Comparison of ENCODE assay signal across 21 cellular contexts in the genomic region with DNA sequence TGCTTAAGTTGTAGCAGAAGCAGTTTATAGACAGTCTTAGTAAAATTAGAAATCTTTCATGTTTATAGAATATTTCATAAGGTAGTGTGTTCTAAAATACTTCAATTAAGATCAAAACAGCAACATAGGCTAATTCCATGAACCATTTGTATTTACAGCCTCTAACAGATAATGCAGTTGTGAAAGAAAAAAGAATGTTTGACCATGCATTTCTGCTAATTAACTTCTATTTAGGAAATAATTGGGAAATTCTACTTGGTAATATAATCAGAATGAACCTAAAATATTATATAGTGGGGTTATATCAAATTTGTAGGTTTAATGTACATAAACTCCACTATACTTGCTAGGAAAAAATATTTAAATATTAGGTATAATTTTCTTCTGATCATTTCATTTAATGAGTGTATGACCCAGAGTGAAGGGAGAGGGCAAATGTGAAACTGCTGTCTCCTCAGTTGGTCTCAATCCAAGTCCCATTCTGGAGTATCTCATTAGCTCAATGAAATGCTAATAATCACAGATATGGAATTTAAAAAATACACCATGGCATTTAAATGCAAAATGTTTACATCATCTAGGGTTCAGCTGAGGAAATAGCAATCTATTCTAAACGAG. TPM values are rescaled to one million over a fixed set of nuclear protein-coding genes. Genes with fewer than 3 reads are reported as not detected.
DNase-seq lines count a peak whose midpoint lies in the region; ATAC-seq, FAIRE-seq and TF ChIP-seq lines count a peak whose summit lies in the region.
"Had no signal": no experiment of that assay in that cellular context is flagged by ENCODE, and none has a peak within 500 bp of the region (broad histone marks: within the 10 kb centered on the region; RNA-seq: fewer than 3 reads in every experiment).

No MANE protein-coding gene starts in this region.

- H4K20me1 ChIP-seq in HepG2 (ENCODE audit: insufficient read depth, low read length) = no peaks in the 10 kb centered on the region
- H4K20me1 ChIP-seq: BLaER1 treated with 17β-estradiol and CSF1 and Interleukin-3, amounts not matched to agents 10 nM and 100 nM had no signal

- H3K9me3 ChIP-seq in HepG2 (ENCODE audit: low read length) (no peaks in the 10 kb centered on the region), colonic mucosa (no peaks in the 10 kb centered on the region)
- H3K9me3 ChIP-seq: BE2C; BLaER1 treated with 17β-estradiol and CSF1 and Interleukin-3, amounts not matched to agents 10 nM and 100 nM had no signal

- in situ Hi-C loops in HepG2 (cut with HindIII; ENCODE audit: extremely low pct_ligation_motif_present, low pct_unique_long_range_greater_than_20kb) = no loop called here

- H2AFZ ChIP-seq in HepG2 (ENCODE audit: low read length) = no peak overlapping the region
- H2AFZ ChIP-seq: GM23248 had no signal

- H3K4me3 ChIP-seq in AG10803 (ENCODE audit: low read length) = no peak overlapping the region
- H3K4me3 ChIP-seq in fibroblast of villous mesenchyme (ENCODE audit: low read depth, low read length) = no peak overlapping the region
- no peak overlapping the region for H3K4me3 ChIP-seq in HepG2 (replicated peaks in 1 of 3; ENCODE audit: insufficient read depth in 1 of 3, low read depth in 2 of 3, low read length in 3 of 3)
- no peak overlapping the region for H3K4me3 ChIP-seq in colonic mucosa
- H3K4me3 ChIP-seq: BLaER1 treated with 17β-estradiol and CSF1 and Interleukin-3, amounts not matched to agents 10 nM and 100 nM; GM23248 had no signal

- POLR2A ChIA-PET in HepG2 (lab: Yijun Ruan, JAX) = no interaction called here

- CTCF ChIA-PET in HepG2 (lab: Yijun Ruan, JAX; ENCODE audit: low intra/inter-chr PET ratio, low total read pairs) = no interaction called here

- TF ChIP-seq CTCF in AG10803 (conservative IDR thresholded peaks at IDR 0.05; ENCODE audit: low read length) (no peak), fibroblast of villous mesenchyme (IDR thresholded peaks at IDR 0.05; ENCODE audit: insufficient read depth, low read depth, low read length) (no peak), HepG2 (CRISPR knock-in tag; IDR thresholded peaks at IDR 0.05) (no peak), colonic mucosa (IDR thresholded peaks at IDR 0.05) (no peak)

- FAIRE-seq in HepG2 (lab: Jason Lieb, UNC) = no peak
- FAIRE-seq: D721Med, GM12892, H1 had no signal

- peak; percentile 17 for DNase-seq in AG10803 (ENCODE audit: low read depth)
- peak; percentile 13 for DNase-seq in EL
- peak; percentile 5 for DNase-seq in fibroblast of villous mesenchyme (ENCODE audit: low read depth)
- DNase-seq in HepG2 (ENCODE audit: low spot score) = no peak
- no peak for DNase-seq in colonic mucosa
- DNase-seq: AML-193; BE2C; CD4-positive, alpha-beta T cell; CD8-positive, alpha-beta memory T cell; DMS 273 treated with DMSO at 0.1 percent for 48 hours; DMS79; GM23248; H9 had no signal

- peaks cover 12 to 76% of the 10 kb centered on the region in 2 experiments for H3K36me3 ChIP-seq in HepG2 (replicated peaks in 1 of 2; ENCODE audit: control insufficient read depth in 1 of 2, insufficient read depth in 2 of 2, low read length in 2 of 2)
- no peaks in the 10 kb centered on the region for H3K36me3 ChIP-seq in colonic mucosa
- H3K36me3 ChIP-seq: BE2C; BLaER1 treated with 17β-estradiol and CSF1 and Interleukin-3, amounts not matched to agents 10 nM and 100 nM had no signal

- TF ChIP-seq POLR2A in HepG2 (IDR thresholded peaks at IDR 0.05; ENCODE audit: insufficient read depth in 1 of 2, low read depth in 2 of 2, low read length in 2 of 2) = no peak

- H3K27ac ChIP-seq in HepG2 (ENCODE audit: extremely low read length, insufficient read depth, low read length) = no peak overlapping the region
- H3K27ac ChIP-seq in colonic mucosa = no peak overlapping the region
- H3K27ac ChIP-seq: BLaER1 treated with 17β-estradiol and CSF1 and Interleukin-3, amounts not matched to agents 10 nM and 100 nM; GM23248 had no signal

- H3K27me3 ChIP-seq in HepG2 (ENCODE audit: control insufficient read depth in 1 of 2, insufficient read depth in 2 of 2, low read length in 2 of 2) (no peaks in the 10 kb centered on the region), colonic mucosa (no peaks in the 10 kb centered on the region)
- H3K27me3 ChIP-seq: BE2C; BLaER1 treated with 17β-estradiol and CSF1 and Interleukin-3, amounts not matched to agents 10 nM and 100 nM had no signal

- no peak for TF ChIP-seq RAD21 in HepG2 (CRISPR knock-in tag; IDR thresholded peaks at IDR 0.05)

- ATAC-seq in HepG2 (no peak), GM18867 (IDR thresholded peaks at IDR 0.05; ENCODE audit: unreplicated experiment) (no peak), GM21737 (IDR thresholded peaks at IDR 0.05; ENCODE audit: unreplicated experiment) (no peak)
- ATAC-seq: HCT116 had no signal

- BruUV-seq in HepG2 (replicated peaks; lab: Mats Ljungman, UMichigan) = no TSS peak

- intact Hi-C loops in HepG2 (cut with micrococcal nuclease; ENCODE audit: unreplicated experiment) = no loop called here
- intact Hi-C loops in colonic mucosa (cut with DNase I) = no loop called here

- no peak overlapping the region for H3K4me2 ChIP-seq in HepG2 (ENCODE audit: low read depth, low read length)
- H3K4me2 ChIP-seq: BLaER1 treated with 17β-estradiol and CSF1 and Interleukin-3, amounts not matched to agents 10 nM and 100 nM had no signal

- WGBS in HepG2 (ENCODE audit: low lambda C conversion rate) = 97% methylated on average over 1 of the region's 1 CpG

- H3K9ac ChIP-seq in HepG2 (ENCODE audit: insufficient read depth, low read depth, low read length) = no peak overlapping the region
- no peak overlapping the region for H3K9ac ChIP-seq in colonic mucosa (ENCODE audit: low read depth in 2 of 2, low read length in 2 of 2)
- H3K9ac ChIP-seq: BLaER1 treated with 17β-estradiol and CSF1 and Interleukin-3, amounts not matched to agents 10 nM and 100 nM; GM23248 had no signal

- no peaks in the 10 kb centered on the region for H3K79me2 ChIP-seq in HepG2 (ENCODE audit: insufficient read depth, low read length)

- no peaks in the 10 kb centered on the region for H3K4me1 ChIP-seq in HepG2 (ENCODE audit: insufficient read depth, low read length)
- no peaks in the 10 kb centered on the region for H3K4me1 ChIP-seq in colonic mucosa
- H3K4me1 ChIP-seq: BE2C; BLaER1 treated with 17β-estradiol and CSF1 and Interleukin-3, amounts not matched to agents 10 nM and 100 nM had no signal

- TF ChIP-seq EP300 in HepG2 (IDR thresholded peaks at IDR 0.05; ENCODE audit: low read depth in 2 of 2, low read length in 2 of 2) = no peak
- no peak for TF ChIP-seq EP300 in HepG2 (CRISPR knock-in tag; IDR thresholded peaks at IDR 0.05; ENCODE audit: borderline replicate concordance)

TF ChIP-seq in HepG2, 621 proteins besides CTCF, POLR2A, EP300 and RAD21:
- TF ChIP-seq PRMT3 (CRISPR knock-in tag; IDR thresholded peaks at IDR 0.05; ENCODE audit: borderline replicate concordance, low read depth) = no peak
- TF ChIP-seq AGO2 (optimal IDR thresholded peaks at IDR 0.05; ENCODE audit: low read depth, low read length) = peak; percentile 3

RNA-seq across cellular contexts. Expression of a gene that starts 34.9 kb away (rescaled TPM):
- total RNA-seq in fibroblast of villous mesenchyme (161 and 450 TPM in 2 replicates), HepG2 (2016; rRNA removed; fragmentation: Illumina TruSeq; extraction: Trizol) (439 and 686 TPM in 2 replicates), colonic mucosa (100 to 1,000 TPM in 1 of 2 donors, 10 to 100 TPM in 1; 61.3 to 102 TPM)
- 23.4 and 28.1 TPM in 2 replicates for total RNA-seq in HepG2 (2016; cell fraction: cytosol; rRNA removed; fragmentation: Illumina TruSeq; extraction: Trizol; ENCODE audit: low read depth)
- 431 and 688 TPM in 2 replicates for total RNA-seq in HepG2 (2016; cell fraction: insoluble cytoplasmic fraction; rRNA removed; fragmentation: Illumina TruSeq; extraction: Trizol)
- total RNA-seq in HepG2 (2016; cell fraction: membrane; rRNA removed; fragmentation: Illumina TruSeq; extraction: Trizol) = 55.9 and 65.7 TPM in 2 replicates
- 230 and 235 TPM in 2 replicates for total RNA-seq in HepG2 (2016; cell fraction: nucleus; rRNA removed; fragmentation: Illumina TruSeq; extraction: Trizol)
- polyA plus RNA-seq in HepG2 (2011; rRNA removed) = 50.0 and 88.2 TPM in 2 replicates
- 43.0 and 53.0 TPM in 2 replicates for polyA plus RNA-seq in HepG2 (2011; cell fraction: cytosol; rRNA removed)
- polyA plus RNA-seq in HepG2 (2011; cell fraction: nucleus; rRNA removed) = 15.1 and 17.0 TPM in 2 replicates
- polyA plus RNA-seq in HepG2 (2012) = 160 and 206 TPM in 2 replicates
- 21.3 and 24.3 TPM in 2 replicates for polyA plus RNA-seq in HepG2 (2016; cell fraction: cytosol; fragmentation: Illumina TruSeq; extraction: Trizol; ENCODE audit: low read depth)
- polyA plus RNA-seq in HepG2 (2016; cell fraction: insoluble cytoplasmic fraction; fragmentation: Illumina TruSeq; extraction: Trizol; ENCODE audit: low read depth) = 619 and 655 TPM in 2 replicates
- 40.3 and 48.6 TPM in 2 replicates for polyA plus RNA-seq in HepG2 (2016; cell fraction: membrane; fragmentation: Illumina TruSeq; extraction: Trizol; ENCODE audit: low read depth)
- polyA plus RNA-seq in HepG2 (2016; cell fraction: nucleus; fragmentation: Illumina TruSeq; extraction: Trizol; ENCODE audit: insufficient read depth, low read depth) = 212 and 215 TPM in 2 replicates
- polyA minus RNA-seq in HepG2 (2011; rRNA and poly(A)+ RNA removed; ENCODE audit: low replicate concordance) = 40.3 TPM in 1 of 2 replicates, not detected in the other
- 50.9 and 76.9 TPM in 2 replicates for polyA minus RNA-seq in HepG2 (2011; cell fraction: cytosol; rRNA and poly(A)+ RNA removed)
- polyA minus RNA-seq in HepG2 (2011; cell fraction: nucleus; rRNA and poly(A)+ RNA removed) = 88.4 and 90.4 TPM in 2 replicates
- total RNA-seq: A172, GM23248 had no signal
- polyA plus RNA-seq: CD8-positive, alpha-beta memory T cell; GM23248 had no signal

Comparison
In these comparisons a context has a peak if more than half of its experiments do, and no peak if none do; other contexts are left out.
1. DNase-seq: peak in AG10803 (single experiment), EL (single experiment) and fibroblast of villous mesenchyme (single experiment); none in HepG2 (single experiment) and colonic mucosa (single experiment).